Comparison of ENCODE assay signal across 16 cellular contexts in the genomic region with DNA sequence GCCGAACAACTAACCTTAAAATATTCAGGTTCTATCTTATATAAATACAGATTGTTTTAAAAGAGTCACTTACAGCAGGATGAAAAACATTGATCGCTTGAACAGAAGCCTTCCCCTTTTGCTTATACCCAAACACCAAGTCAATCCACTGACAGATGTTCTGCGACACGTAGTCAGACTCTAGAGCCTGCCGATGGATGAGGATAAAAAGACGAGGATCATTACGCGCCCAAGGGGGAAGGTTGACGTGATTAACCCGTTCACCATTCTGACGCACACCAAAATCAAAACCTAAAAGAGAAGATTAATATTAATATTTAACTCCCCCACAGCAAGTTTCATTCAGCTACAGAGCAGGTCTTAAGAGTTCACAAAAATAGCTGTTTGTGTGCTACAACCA. TPM values are rescaled to one million over a fixed set of nuclear protein-coding genes. Genes with fewer than 3 reads are reported as not detected.
"Had no signal": no experiment of that assay in that cellular context is flagged by ENCODE, and none has a peak within 500 bp of the region (broad histone marks: within the 10 kb centered on the region; RNA-seq: fewer than 3 reads in every experiment).

No MANE protein-coding gene starts in this region.

- ATAC-seq: activated naive CD8-positive, alpha-beta T cell treated with anti-CD3 and anti-CD28 coated beads, Interleukin-2, amount 50 U/mL, for 24 hours; effector memory CD8-positive, alpha-beta T cell; lower lobe of right lung had no signal

- H3K9me3 ChIP-seq: lower lobe of right lung, sigmoid colon, thoracic aorta had no signal

- H3K4me1 ChIP-seq: lower lobe of right lung, sigmoid colon had no signal

- DNase-seq: activated CD4-positive, alpha-beta T cell treated with anti-CD3 and anti-CD28 coated beads for 1 hour; activated CD4-positive, alpha-beta T cell treated with anti-CD3 and anti-CD28 coated beads, Interleukin-2, amount 50 U/mL, for 4 hours; activated naive CD8-positive, alpha-beta T cell treated with anti-CD3 and anti-CD28 coated beads, Interleukin-2, amount 50 U/mL, for 24 hours; activated T-cell treated with anti-CD3 and anti-CD28 coated beads for 4 hours; aorta; dermis blood vessel endothelial cell; effector memory CD8-positive, alpha-beta T cell; left colon; lower lobe of right lung; midbrain; sigmoid colon; stimulated activated CD4-positive, alpha-beta T cell treated with anti-CD3 and anti-CD28 coated beads, Interleukin-2, amount 100 ng/mL, for 24 hours had no signal

- H3K27ac ChIP-seq: lower lobe of right lung, sigmoid colon, thoracic aorta, VCaP had no signal

- H3K27me3 ChIP-seq: sigmoid colon had no signal

- H3K4me3 ChIP-seq: lower lobe of right lung, sigmoid colon, thoracic aorta had no signal

RNA-seq across cellular contexts. Expression of a gene that starts 59.4 kb away (rescaled TPM):
- total RNA-seq: bronchial epithelial cell, lower lobe of right lung, ureter had no signal
